In genomic region chr12:66189476-66189823, GRCh38 we compare ENCODE assay signal across 1 cellular context.
TF ChIP-seq lines count a peak whose summit lies in the region.

No MANE protein-coding gene starts in this region.

TF ChIP-seq in H1, 55 proteins besides CTCF, POLR2A, EP300 and RAD21:
- TF ChIP-seq FOSL1 (IDR thresholded peaks at IDR 0.05; ENCODE audit: insufficient read depth, low read depth, low read length) (no peak), SUZ12 (IDR thresholded peaks at IDR 0.05; ENCODE audit: low read length) (peak; percentile 54), CHD2 (IDR thresholded peaks at IDR 0.05; ENCODE audit: low read length) (no peak)
TF ChIP-seq in H1: peak in this region for 1.
